8 cellular contexts compared by ENCODE assay signal in the genomic region with DNA sequence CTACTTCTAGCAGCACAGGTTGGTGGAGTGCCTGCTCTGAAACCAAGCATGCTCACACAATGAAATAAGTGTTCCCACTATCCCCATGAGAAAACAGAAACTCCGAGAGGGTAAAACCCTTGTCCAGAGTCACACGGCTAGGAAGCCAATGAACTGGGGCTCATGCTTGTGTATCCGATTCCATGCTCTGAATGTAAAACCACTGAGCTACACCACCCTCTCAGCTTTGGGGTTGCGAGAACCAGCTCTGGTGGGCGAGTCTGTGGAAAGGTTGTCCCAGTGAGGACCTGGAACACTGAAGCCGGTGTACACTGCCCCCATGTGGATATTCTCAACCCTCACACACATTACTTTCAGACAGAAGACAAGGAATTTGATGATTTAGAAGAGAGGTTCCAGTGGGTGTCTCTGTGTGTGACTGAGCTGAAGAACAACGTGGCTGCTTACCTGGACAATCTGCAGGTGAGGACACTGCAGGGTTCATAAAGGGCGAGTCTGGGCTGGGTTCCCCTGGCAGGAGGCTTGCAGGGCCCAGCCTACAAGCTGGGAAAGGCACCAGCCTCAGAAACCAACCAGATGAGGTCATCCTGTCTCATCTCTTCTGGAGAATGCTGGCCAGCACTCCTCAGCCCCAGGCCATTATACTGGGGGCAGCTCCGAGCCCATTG. TPM values are rescaled to one million over a fixed set of nuclear protein-coding genes. Genes with fewer than 3 reads are reported as not detected.
DNase-seq lines count a peak whose midpoint lies in the region; ATAC-seq and TF ChIP-seq lines count a peak whose summit lies in the region.

No MANE protein-coding gene starts in this region.

- H3T11ph ChIP-seq in H9 (ENCODE audit: low read length): no peak overlapping the region

- peak in 1 of 3 donors; percentile 60 for ATAC-seq in natural killer cell
- ATAC-seq in natural killer cell treated with Interleukin-12 subunit alpha and Interleukin-12 subunit beta and Interleukin-15 and Interleukin-18, amount 100 ng/mL, for 72 hours: no peak

- H3K4me1 ChIP-seq in H9 (ENCODE audit: insufficient read depth, low read length): no peaks in the 10 kb centered on the region
- H3K4me1 ChIP-seq in parathyroid adenoma: no peaks in the 10 kb centered on the region

- H3K27me3 Mint-ChIP-seq in natural killer cell (ENCODE audit: low read depth in 2 of 2): no peaks in the 10 kb centered on the region
- H3K27me3 Mint-ChIP-seq in natural killer cell treated with Interleukin-12 subunit alpha and Interleukin-12 subunit beta and Interleukin-15 and Interleukin-18, amount 100 ng/mL, for 72 hours: no peaks in the 10 kb centered on the region
- no peaks in the 10 kb centered on the region; the same call in 1 of the 2 replicates for H3K27me3 Mint-ChIP-seq in H9 (ENCODE audit: low read depth)
- no peaks in the 10 kb centered on the region for H3K27me3 Mint-ChIP-seq in activated CD4-positive, alpha-beta memory T cell treated with anti-CD3 and anti-CD28 coated beads for 36 hours

- no peak overlapping the region for H3K23ac ChIP-seq in H9 (ENCODE audit: insufficient read length, low read depth, low read length)

- no peak overlapping the region for H3K4me3 ChIP-seq in parathyroid adenoma (ENCODE audit: low read depth, low read length)

- no peaks in the 10 kb centered on the region for H3K79me1 ChIP-seq in H9 (ENCODE audit: insufficient read depth, low read depth, low read length, poor library complexity, severe bottlenecking)

- H2AFZ ChIP-seq in H9 (ENCODE audit: low read length): no peak overlapping the region
- H2AFZ ChIP-seq in parathyroid adenoma: no peak overlapping the region

- H3K9me3 ChIP-seq in H9 (ENCODE audit: control insufficient read depth, low read depth, low read length): no peaks in the 10 kb centered on the region
- no peaks in the 10 kb centered on the region for H3K9me3 ChIP-seq in parathyroid adenoma (ENCODE audit: control insufficient read depth, low read length)

- TF ChIP-seq CTCF in natural killer cell (IDR thresholded peaks at IDR 0.05): peak; percentile 19
- peak; percentile 79 for TF ChIP-seq CTCF in H9 (conservative IDR thresholded peaks at IDR 0.05)
- TF ChIP-seq CTCF in parathyroid adenoma (IDR thresholded peaks at IDR 0.05): peak; percentile 69

- no peak overlapping the region for H4K91ac ChIP-seq in H9 (ENCODE audit: insufficient read length, low read depth, low read length)

- H3K79me2 ChIP-seq in H9 (ENCODE audit: insufficient read depth, low read length) (no peaks in the 10 kb centered on the region), parathyroid adenoma (no peaks in the 10 kb centered on the region)

- H3K4me3 Mint-ChIP-seq in natural killer cell (no peak overlapping the region), H9 (no peak overlapping the region)
- no peak overlapping the region for H3K4me3 Mint-ChIP-seq in natural killer cell treated with Interleukin-12 subunit alpha and Interleukin-12 subunit beta and Interleukin-15 and Interleukin-18, amount 100 ng/mL, for 72 hours
- no peak overlapping the region for H3K4me3 Mint-ChIP-seq in activated CD4-positive, alpha-beta memory T cell treated with anti-CD3 and anti-CD28 coated beads for 36 hours

- H3K4me2 ChIP-seq in H9 (ENCODE audit: insufficient read depth, insufficient read length, low read length) (no peak overlapping the region), parathyroid adenoma (ENCODE audit: low read length) (no peak overlapping the region)

- H3K27me3 ChIP-seq in H9 (ENCODE audit: insufficient read depth, low read length) (no peaks in the 10 kb centered on the region), parathyroid adenoma (ENCODE audit: control insufficient read depth, insufficient read depth, low read length) (no peaks in the 10 kb centered on the region)

- no peak overlapping the region for H4K5ac ChIP-seq in H9 (ENCODE audit: insufficient read length, low read depth, low read length)

- H3K27ac ChIP-seq in H9 (ENCODE audit: insufficient read length, low read depth, low read length) (no peak overlapping the region), parathyroid adenoma (no peak overlapping the region)

- intact Hi-C loops in natural killer cell (cut with micrococcal nuclease): no loop called here
- intact Hi-C loops in activated CD4-positive, alpha-beta memory T cell treated with anti-CD3 and anti-CD28 coated beads for 36 hours (cut with micrococcal nuclease): loop anchor here (2.0 to 5.0 kb wide), 2 partner anchors 176 to 236 kb away; no protein-coding TSS in a partner anchor

- no peaks in the 10 kb centered on the region for H3K36me3 Mint-ChIP-seq in natural killer cell
- H3K36me3 Mint-ChIP-seq in natural killer cell treated with Interleukin-12 subunit alpha and Interleukin-12 subunit beta and Interleukin-15 and Interleukin-18, amount 100 ng/mL, for 72 hours: no peaks in the 10 kb centered on the region
- H3K36me3 Mint-ChIP-seq in H9 (ENCODE audit: insufficient read depth in 1 of 3, low read depth in 3 of 3): no peaks in the 10 kb centered on the region
- H3K36me3 Mint-ChIP-seq in activated CD4-positive, alpha-beta memory T cell treated with anti-CD3 and anti-CD28 coated beads for 36 hours: no peaks in the 10 kb centered on the region

- H3K9me3 Mint-ChIP-seq in natural killer cell (no peaks in the 10 kb centered on the region), H9 (no peaks in the 10 kb centered on the region; a peak in 1 of 5 replicates)
- no peaks in the 10 kb centered on the region for H3K9me3 Mint-ChIP-seq in natural killer cell treated with Interleukin-12 subunit alpha and Interleukin-12 subunit beta and Interleukin-15 and Interleukin-18, amount 100 ng/mL, for 72 hours
- no peaks in the 10 kb centered on the region for H3K9me3 Mint-ChIP-seq in activated CD4-positive, alpha-beta memory T cell treated with anti-CD3 and anti-CD28 coated beads for 36 hours

- no peak overlapping the region for H2BK120ac ChIP-seq in H9 (ENCODE audit: low read depth, low read length, poor library complexity, severe bottlenecking)

- DNase-seq in natural killer cell: no peak
- DNase-seq in natural killer cell treated with Interleukin-12 subunit alpha and Interleukin-12 subunit beta and Interleukin-15 and Interleukin-18, amount 100 ng/mL, for 72 hours (ENCODE audit: low spot score): no peak
- DNase-seq in H9: peak; percentile 69
- peak; percentile 47 for DNase-seq in NCI-H1694 (lab: John Stamatoyannopoulos, UW)
- peak; percentile 54 for DNase-seq in activated CD4-positive, alpha-beta memory T cell treated with anti-CD3 and anti-CD28 coated beads for 36 hours
- peak; percentile 56 for DNase-seq in foreskin melanocyte
- DNase-seq in activated effector memory CD4-positive, alpha-beta T cell treated with anti-CD3 and anti-CD28 coated beads, Interleukin-2, amount 50 U/mL, for 16 hours: no peak

- CTCF ChIA-PET in activated CD4-positive, alpha-beta memory T cell treated with anti-CD3 and anti-CD28 coated beads for 36 hours (lab: Charles Lee): interaction anchor here (0.6 to 3.1 kb wide), 20 partner anchors 9 to 375 kb away, joined by 3 to 11 read pairs (median 4); a partner anchor contains a TSS

- H3K18ac ChIP-seq in H9 (ENCODE audit: insufficient read length, low read depth, low read length): no peak overlapping the region

- H3K9ac ChIP-seq in H9 (ENCODE audit: extremely low read depth, insufficient read length, low read length) (no peak overlapping the region), parathyroid adenoma (no peak overlapping the region)

- POLR2A ChIA-PET in activated CD4-positive, alpha-beta memory T cell treated with anti-CD3 and anti-CD28 coated beads for 36 hours (lab: Charles Lee): no interaction called here

- no peak overlapping the region for H2BK15ac ChIP-seq in H9 (ENCODE audit: low read depth, low read length)

- H2BK12ac ChIP-seq in H9 (ENCODE audit: insufficient read length, low read depth, low read length): no peak overlapping the region

- no peak overlapping the region for H3K56ac ChIP-seq in H9 (ENCODE audit: insufficient read length, low read depth, low read length)

- no peak overlapping the region for H2BK20ac ChIP-seq in H9 (ENCODE audit: low read depth, low read length, poor library complexity, severe bottlenecking)

- no peak overlapping the region for H4K8ac ChIP-seq in H9 (replicated peaks; ENCODE audit: insufficient read length, low read depth, low read length)

- H4K20me1 ChIP-seq in H9 (ENCODE audit: control insufficient read depth, insufficient read depth, insufficient read length): no peaks in the 10 kb centered on the region

- no peak overlapping the region for H2BK5ac ChIP-seq in H9 (ENCODE audit: insufficient read length, low read length)

- no peak overlapping the region for H2AK5ac ChIP-seq in H9 (ENCODE audit: insufficient read length, low read length)

- no peaks in the 10 kb centered on the region for H3K36me3 ChIP-seq in parathyroid adenoma (ENCODE audit: control insufficient read depth, insufficient read depth, low read length)

- no peak overlapping the region for H3K14ac ChIP-seq in H9 (ENCODE audit: insufficient read depth, low read length)

- H3K4me1 Mint-ChIP-seq in natural killer cell (no peaks in the 10 kb centered on the region), H9 (peaks cover 9 to 16% of the 10 kb centered on the region in 2 experiments; a peak in 3 of 4 replicates)
- H3K4me1 Mint-ChIP-seq in natural killer cell treated with Interleukin-12 subunit alpha and Interleukin-12 subunit beta and Interleukin-15 and Interleukin-18, amount 100 ng/mL, for 72 hours (ENCODE audit: low read depth in 2 of 2): peaks cover 0 to 5% of the 10 kb centered on the region in 2 donors
- peaks cover 12% of the 10 kb centered on the region for H3K4me1 Mint-ChIP-seq in activated CD4-positive, alpha-beta memory T cell treated with anti-CD3 and anti-CD28 coated beads for 36 hours (ENCODE audit: low read depth)

- WGBS in H9 (ENCODE audit: extremely low coverage, insufficient read length, low lambda C conversion rate): no CpG with 5 or more reads among the region's 9 CpGs

- no peak overlapping the region for H3K4ac ChIP-seq in H9 (ENCODE audit: low read depth, low read length)

- H3K23me2 ChIP-seq in H9 (ENCODE audit: insufficient read length, low read depth, low read length, poor library complexity, severe bottlenecking): no peaks in the 10 kb centered on the region

- H3K27ac Mint-ChIP-seq in natural killer cell: no peak overlapping the region
- no peak overlapping the region for H3K27ac Mint-ChIP-seq in natural killer cell treated with Interleukin-12 subunit alpha and Interleukin-12 subunit beta and Interleukin-15 and Interleukin-18, amount 100 ng/mL, for 72 hours
- no peak overlapping the region for H3K27ac Mint-ChIP-seq in H9
- H3K27ac Mint-ChIP-seq in activated CD4-positive, alpha-beta memory T cell treated with anti-CD3 and anti-CD28 coated beads for 36 hours: no peak overlapping the region

RNA-seq across cellular contexts. Expression of a gene that starts 37.4 kb away (rescaled TPM):
- total RNA-seq in natural killer cell (1 to 10 TPM in 1 of 3 donors, under 1 TPM in 1, not detected in 1; 0.61 to 2.6 TPM), H9 (2021) (0.39 and 0.42 TPM in 2 replicates)
- under 1 TPM in 1 of 2 donors, not detected in 1; 0.67 TPM for total RNA-seq in natural killer cell treated with Interleukin-12 subunit alpha and Interleukin-12 subunit beta and Interleukin-15 and Interleukin-18, amount 100 ng/mL, for 72 hours
- under 1 TPM; 0.69 to 0.77 TPM for total RNA-seq in activated CD4-positive, alpha-beta memory T cell treated with anti-CD3 and anti-CD28 coated beads for 36 hours

Comparison
In these comparisons a context has a peak if more than half of its experiments do, and no peak if none do; other contexts are left out.
1. DNase-seq: peak in H9 (single experiment), NCI-H1694 (single experiment), activated CD4-positive, alpha-beta memory T cell treated with anti-CD3 and anti-CD28 coated beads for 36 hours (single experiment) and foreskin melanocyte (single experiment); none in natural killer cell (single experiment), natural killer cell treated with Interleukin-12 subunit alpha and Interleukin-12 subunit beta and Interleukin-15 and Interleukin-18, amount 100 ng/mL, for 72 hours (single experiment) and activated effector memory CD4-positive, alpha-beta T cell treated with anti-CD3 and anti-CD28 coated beads, Interleukin-2, amount 50 U/mL, for 16 hours (single experiment).
2. CTCF ChIP-seq: peak in every context shown above with its lines; median percentile 79 in H9; 69 in parathyroid adenoma; 19 in natural killer cell.